8 cellular contexts compared by ENCODE assay signal in genomic region chr17:75131278-75132017, GRCh38. TPM values are rescaled to one million over a fixed set of nuclear protein-coding genes. Genes with fewer than 3 reads are reported as not detected.
DNase-seq lines count a peak whose midpoint lies in the region; ATAC-seq and TF ChIP-seq lines count a peak whose summit lies in the region.

NT5C (minus strand) TSS chr17:75131742; CDS start chr17:75131707, 35 bp downstream.

- ATAC-seq in HG03045 (IDR thresholded peaks at IDR 0.05; ENCODE audit: unreplicated experiment), result peak; percentile 73

- DNase-seq in AG08396 (ENCODE audit: low spot score), result peak; percentile 91
- DNase-seq in NCI-H2227 treated with DMSO at 0.1 percent for 48 hours (lab: John Stamatoyannopoulos, UW), result peak; percentile 91
- DNase-seq in activated CD4-positive, CD25-positive, alpha-beta regulatory T cell (lab: John Stamatoyannopoulos, UW), result peak; percentile 43 to 56 (median 44)
- peak; percentile 71 for DNase-seq in cerebellum (ENCODE audit: low spot score)
- DNase-seq in kidney epithelial cell (ENCODE audit: low read depth), result no peak
- DNase-seq in stimulated activated CD4-positive, alpha-beta T cell treated with anti-CD3 and anti-CD28 coated beads, Interleukin-1b, Interleukin-23, amount 100 ng/mL, for 4 hours (ENCODE audit: low read depth in 2 of 2), result peak; percentile 41 to 67

- no peaks in the 10 kb centered on the region for H3K27me3 ChIP-seq in kidney epithelial cell (ENCODE audit: control insufficient read depth, insufficient read depth, low read length)

- peak; percentile 90 for TF ChIP-seq POLR2A in GM18526 (IDR thresholded peaks at IDR 0.05; ENCODE audit: extremely low read depth, insufficient read length)

- H3K36me3 ChIP-seq in kidney epithelial cell (ENCODE audit: control insufficient read depth, insufficient read depth, low read length), result no peaks in the 10 kb centered on the region

- peak; percentile 44 for TF ChIP-seq CTCF in kidney epithelial cell (IDR thresholded peaks at IDR 0.05; ENCODE audit: insufficient read depth, low read length, poor library complexity, severe bottlenecking)

- peak within 1 kb of the TSS; percentile 82 for H3K4me3 ChIP-seq in kidney epithelial cell (ENCODE audit: low read depth, low read length)

RNA-seq across cellular contexts. Expression of gene NT5C, which starts in this region (rescaled TPM):
- total RNA-seq in cerebellum (19.9 TPM), kidney epithelial cell (107 and 114 TPM in 2 replicates)
